Comparison of ENCODE assay signal across 16 cellular contexts in genomic region chr1:81478217-81478616, GRCh38.
DNase-seq lines count a peak whose midpoint lies in the region; ATAC-seq and TF ChIP-seq lines count a peak whose summit lies in the region.
"Had no signal": no experiment of that assay in that cellular context is flagged by ENCODE, and none has a peak within 500 bp of the region (broad histone marks: within the 10 kb centered on the region; RNA-seq: fewer than 3 reads in every experiment).

No MANE protein-coding gene starts in this region.

- TF ChIP-seq POLR2A in heart left ventricle (IDR thresholded peaks at IDR 0.05) (no peak), ovary (IDR thresholded peaks at IDR 0.05) (no peak)

- no peak overlapping the region for H3K4me3 ChIP-seq in Panc1 (ENCODE audit: low read depth in 2 of 2, low read length in 2 of 2)
- H3K4me3 ChIP-seq in heart left ventricle: peak overlapping the region in 9 of 12 donors; percentile 29 to 44 (median 35)
- H3K4me3 ChIP-seq in ovary: peak overlapping the region; percentile 5
- no peak overlapping the region for H3K4me3 ChIP-seq in CD4-positive, alpha-beta memory T cell (ENCODE audit: low read length in 2 of 2)

- TF ChIP-seq CTCF in Panc1 (IDR thresholded peaks at IDR 0.05) (no peak), heart left ventricle (IDR thresholded peaks at IDR 0.05) (no peak), ovary (IDR thresholded peaks at IDR 0.05) (no peak)

- H3K36me3 ChIP-seq in Panc1 (ENCODE audit: control insufficient read depth, insufficient read depth, low read length): no peaks in the 10 kb centered on the region
- H3K36me3 ChIP-seq in heart left ventricle: no peaks in the 10 kb centered on the region
- H3K36me3 ChIP-seq in ovary: no peaks in the 10 kb centered on the region
- H3K36me3 ChIP-seq in CD4-positive, alpha-beta memory T cell (ENCODE audit: insufficient read depth, low read length): no peaks in the 10 kb centered on the region

- H3K27me3 Mint-ChIP-seq in CD4-positive, alpha-beta memory T cell: no peaks in the 10 kb centered on the region
- H3K27me3 Mint-ChIP-seq: B cell had no signal

- no peaks in the 10 kb centered on the region for H3K36me3 Mint-ChIP-seq in CD4-positive, alpha-beta memory T cell

- CTCF ChIA-PET in Panc1 (lab: Charles Lee): no interaction called here
- CTCF ChIA-PET in CD4-positive, alpha-beta memory T cell (lab: Charles Lee; ENCODE audit: partially characterized antibody): no interaction called here

- WGBS in heart left ventricle, 4 donors: 5 to 12% (median 6%) methylated on average over 7 of the region's 7 CpGs
- 5 to 14% (median 7%) methylated on average over 7 of the region's 7 CpGs for WGBS in ovary, 3 donors

- no peaks in the 10 kb centered on the region for H3K27me3 ChIP-seq in Panc1 (ENCODE audit: control insufficient read depth, insufficient read depth, low read length)
- no peaks in the 10 kb centered on the region for H3K27me3 ChIP-seq in heart left ventricle
- no peaks in the 10 kb centered on the region for H3K27me3 ChIP-seq in ovary
- no peaks in the 10 kb centered on the region for H3K27me3 ChIP-seq in CD4-positive, alpha-beta memory T cell (ENCODE audit: insufficient read depth, low read length)

- BruUV-seq in Panc1 (replicated peaks; lab: Mats Ljungman, UMichigan): no TSS peak

- no peak overlapping the region for H3K4me3 Mint-ChIP-seq in CD4-positive, alpha-beta memory T cell
- H3K4me3 Mint-ChIP-seq: B cell had no signal

- H3K27ac ChIP-seq in Panc1 (ENCODE audit: low read length): no peak overlapping the region
- peak overlapping the region in 10 of 12 donors; percentile 18 to 64 (median 32) for H3K27ac ChIP-seq in heart left ventricle
- no peak overlapping the region for H3K27ac ChIP-seq in ovary
- no peak overlapping the region for H3K27ac ChIP-seq in CD4-positive, alpha-beta memory T cell (ENCODE audit: low read depth, low read length)

- no peaks in the 10 kb centered on the region for H3K9me3 ChIP-seq in Panc1 (ENCODE audit: control insufficient read depth, insufficient read depth, low read depth, low read length)
- no peaks in the 10 kb centered on the region for H3K9me3 ChIP-seq in heart left ventricle
- H3K9me3 ChIP-seq in ovary: no peaks in the 10 kb centered on the region
- no peaks in the 10 kb centered on the region for H3K9me3 ChIP-seq in CD4-positive, alpha-beta memory T cell (ENCODE audit: control insufficient read depth in 1 of 2, low read length in 2 of 2)

- H3K4me1 ChIP-seq in Panc1 (ENCODE audit: control insufficient read depth, insufficient read depth, low read length) (peaks cover 6% of the 10 kb centered on the region), heart left ventricle (peaks cover 0 to 17% (median 5%) of the 10 kb centered on the region in 12 donors), ovary (ENCODE audit: insufficient read depth) (peaks cover 3% of the 10 kb centered on the region)
- no peaks in the 10 kb centered on the region for H3K4me1 ChIP-seq in CD4-positive, alpha-beta memory T cell (ENCODE audit: insufficient read depth, low read length)

- DNase-seq in DMS 273 (lab: John Stamatoyannopoulos, UW; ENCODE audit: unreplicated experiment): peak; percentile 68
- DNase-seq in Panc1 (ENCODE audit: low read depth, low spot score): no peak
- DNase-seq in heart left ventricle: peak; percentile 66 to 82 (median 71)
- no peak for DNase-seq in ovary
- DNase-seq in CD4-positive, alpha-beta memory T cell: no peak
- no peak for DNase-seq in cerebellar cortex (ENCODE audit: low spot score)
- DNase-seq: activated CD4-positive, CD25-positive, alpha-beta regulatory T cell treated with anti-CD3 and anti-CD28 coated beads, Interleukin-2, amount 50 U/mL, for 72 hours; activated T-cell treated with anti-CD3 and anti-CD28 coated beads, Interleukin-2, amount 50 U/mL, for 1 hour; midbrain; MM.1S; retina; stimulated activated naive CD8-positive, alpha-beta T cell treated with anti-CD3 and anti-CD28 coated beads, Interleukin-15, Interleukin-2, amounts not matched to agents 100 U/mL and 50 U/mL, for 24 hours had no signal

- peak; percentile 53 for ATAC-seq in Panc1
- ATAC-seq in heart left ventricle: peak; percentile 92 to 99 (median 98)
- no peak for ATAC-seq in HG03039 (IDR thresholded peaks at IDR 0.05; ENCODE audit: unreplicated experiment)
- ATAC-seq in GM18520 (IDR thresholded peaks at IDR 0.05; ENCODE audit: unreplicated experiment): no peak
- ATAC-seq: HCT116; stimulated activated naive CD8-positive, alpha-beta T cell treated with anti-CD3 and anti-CD28 coated beads, Interleukin-15, Interleukin-2, amounts not matched to agents 100 U/mL and 50 U/mL, for 24 hours had no signal

- intact Hi-C loops in Panc1 (cut with micrococcal nuclease; ENCODE audit: unreplicated experiment): no loop called here
- intact Hi-C loops in heart left ventricle (cut with DNase I): loop anchor here in 2 of 10 donors (5.0 kb wide), 2 partner anchors 66 to 171 kb away; no protein-coding TSS in a partner anchor
- intact Hi-C loops in ovary (cut with DNase I): no loop called here
- intact Hi-C loops in CD4-positive, alpha-beta memory T cell (cut with micrococcal nuclease): no loop called here

- no peak for TF ChIP-seq EP300 in ovary (IDR thresholded peaks at IDR 0.05)

- POLR2A ChIA-PET in Panc1 (lab: Charles Lee): no interaction called here
- POLR2A ChIA-PET in CD4-positive, alpha-beta memory T cell (lab: Charles Lee; ENCODE audit: partially characterized antibody): no interaction called here

- in situ Hi-C loops in Panc1 (cut with HindIII; ENCODE audit: low pct_unique_long_range_greater_than_20kb, low sequenced_read_pairs): no loop called here

- no peaks in the 10 kb centered on the region for H3K4me1 Mint-ChIP-seq in CD4-positive, alpha-beta memory T cell
- H3K4me1 Mint-ChIP-seq: B cell had no signal

- peaks cover 0 to 12% (median 0%) of the 10 kb centered on the region in 8 donors for H3K9me3 Mint-ChIP-seq in CD4-positive, alpha-beta memory T cell

- H3K27ac Mint-ChIP-seq in CD4-positive, alpha-beta memory T cell: no peak overlapping the region
- H3K27ac Mint-ChIP-seq: B cell had no signal

Comparison
In these comparisons a context has a peak if more than half of its experiments do, and no peak if none do; other contexts are left out.
1. DNase-seq: peak in DMS 273 (single experiment) and heart left ventricle (5 of 5); none in Panc1 (single experiment), ovary (0 of 5), CD4-positive, alpha-beta memory T cell (0 of 5) and cerebellar cortex (single experiment).
2. ATAC-seq: peak in Panc1 (single experiment) and heart left ventricle (4 of 4); none in HG03039 (single experiment) and GM18520 (single experiment).
3. H3K27ac ChIP-seq: peak in heart left ventricle (10 of 12); none in Panc1 (single experiment), ovary (0 of 2) and CD4-positive, alpha-beta memory T cell (single experiment).
4. H3K4me3 ChIP-seq: peak in heart left ventricle (9 of 12) and ovary (single experiment); none in Panc1 (0 of 2) and CD4-positive, alpha-beta memory T cell (0 of 2).